In genomic region chr20:58634818-58635665, GRCh38 we compare ENCODE assay signal across 11 cellular contexts. TPM values are rescaled to one million over a fixed set of nuclear protein-coding genes. Genes with fewer than 3 reads are reported as not detected.
DNase-seq lines count a peak whose midpoint lies in the region; ATAC-seq, FAIRE-seq and TF ChIP-seq lines count a peak whose summit lies in the region.
"Had no signal": no experiment of that assay in that cellular context is flagged by ENCODE, and none has a peak within 500 bp of the region (broad histone marks: within the 10 kb centered on the region; RNA-seq: fewer than 3 reads in every experiment).

No MANE protein-coding gene starts in this region.

- no peaks in the 10 kb centered on the region for H3K36me3 Mint-ChIP-seq in activated naive CD4-positive, alpha-beta T cell treated with anti-CD3 and anti-CD28 coated beads, Interleukin-2, amount 50 U/mL, for 24 hours

- TF ChIP-seq CTCF in vagina (IDR thresholded peaks at IDR 0.05): no peak

- no peaks in the 10 kb centered on the region for H3K9me3 Mint-ChIP-seq in activated naive CD4-positive, alpha-beta T cell treated with anti-CD3 and anti-CD28 coated beads, Interleukin-2, amount 50 U/mL, for 24 hours

- H3K36me3 ChIP-seq in vagina: no peaks in the 10 kb centered on the region

- no peak overlapping the region for H3K4me3 ChIP-seq in vagina

- H3K4me3 Mint-ChIP-seq in activated naive CD4-positive, alpha-beta T cell treated with anti-CD3 and anti-CD28 coated beads, Interleukin-2, amount 50 U/mL, for 24 hours: peak overlapping the region; percentile 70

- ATAC-seq in HG02885 (IDR thresholded peaks at IDR 0.05; ENCODE audit: poor library complexity, unreplicated experiment) (peak; percentile 45), GM21717 (IDR thresholded peaks at IDR 0.05; ENCODE audit: unreplicated experiment) (no peak)

- intact Hi-C loops in vagina (cut with DNase I): no loop called here

- no peak for TF ChIP-seq POLR2A in vagina (IDR thresholded peaks at IDR 0.05)

- H3K4me1 Mint-ChIP-seq in activated naive CD4-positive, alpha-beta T cell treated with anti-CD3 and anti-CD28 coated beads, Interleukin-2, amount 50 U/mL, for 24 hours: peaks cover 46% of the 10 kb centered on the region

- no peak for FAIRE-seq in HTR-8/SVneo (lab: Jason Lieb, UNC)

- H3K27ac Mint-ChIP-seq in activated naive CD4-positive, alpha-beta T cell treated with anti-CD3 and anti-CD28 coated beads, Interleukin-2, amount 50 U/mL, for 24 hours: peak overlapping the region; percentile 95

- DNase-seq in CD1c-positive myeloid dendritic cell (ENCODE audit: extremely low spot score) (peak; percentile 4), SIG-M5 treated with dmso at 0.1 percent for 504 hours (lab: John Stamatoyannopoulos, UW; ENCODE audit: unreplicated experiment) (no peak), vagina (ENCODE audit: extremely low spot score in 2 of 2) (no peak), HTR-8/SVneo (ENCODE audit: insufficient read length, low spot score) (no peak)
- DNase-seq in stimulated activated CD4-positive, alpha-beta T cell treated with anti-CD3 and anti-CD28 coated beads, Interleukin-12 subunit alpha, Interleukin-12 subunit beta, amount 100 ng/mL, for 4 hours: peak; percentile 43
- DNase-seq: COR-L47, substantia nigra had no signal

- H3K27ac ChIP-seq in vagina: no peak overlapping the region
- H3K27ac ChIP-seq: parathyroid adenoma had no signal

- no peaks in the 10 kb centered on the region for H3K4me1 ChIP-seq in vagina
- H3K4me1 ChIP-seq: parathyroid adenoma had no signal

- no peaks in the 10 kb centered on the region for H3K27me3 ChIP-seq in vagina

- H3K9me3 ChIP-seq in vagina: no peaks in the 10 kb centered on the region

- no peaks in the 10 kb centered on the region for H3K27me3 Mint-ChIP-seq in activated naive CD4-positive, alpha-beta T cell treated with anti-CD3 and anti-CD28 coated beads, Interleukin-2, amount 50 U/mL, for 24 hours

RNA-seq across cellular contexts. Expression of gene STX16, which starts 16.0 kb away (rescaled TPM):
- total RNA-seq in vagina: 49.4 TPM

RNA-seq across cellular contexts. Expression of gene NPEPL1, which starts 57.6 kb away (rescaled TPM):
- total RNA-seq in vagina: 25.5 TPM

Comparison
In these comparisons a context has a peak if more than half of its experiments do, and no peak if none do; other contexts are left out.
1. DNase-seq: peak in CD1c-positive myeloid dendritic cell (single experiment) and stimulated activated CD4-positive, alpha-beta T cell treated with anti-CD3 and anti-CD28 coated beads, Interleukin-12 subunit alpha, Interleukin-12 subunit beta, amount 100 ng/mL, for 4 hours (single experiment); none in SIG-M5 treated with dmso at 0.1 percent for 504 hours (single experiment), vagina (0 of 2) and HTR-8/SVneo (single experiment).